In the genomic region with DNA sequence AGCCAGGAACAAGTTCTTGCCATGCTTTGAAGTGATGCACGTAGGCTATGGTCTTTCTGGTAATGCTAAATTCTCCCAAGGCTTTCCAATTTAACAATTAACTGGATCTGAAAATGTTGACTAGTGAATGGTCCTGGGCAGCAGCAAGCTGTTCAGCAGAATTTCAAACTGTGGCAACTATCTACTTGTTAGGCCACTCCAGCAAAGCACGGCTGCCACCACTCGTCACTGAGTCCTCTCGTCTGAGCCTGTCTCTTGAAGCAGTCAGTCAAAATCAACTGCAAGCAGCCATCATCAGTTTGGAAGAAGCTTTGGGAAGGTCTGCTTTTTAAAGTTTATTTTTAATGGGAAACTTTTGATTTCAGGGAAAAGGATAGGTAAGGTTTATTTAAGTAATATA, we compare ENCODE assay signal across 1 cellular context.
TF ChIP-seq lines count a peak whose summit lies in the region.

No MANE protein-coding gene starts in this region.

TF ChIP-seq in GM12878, 131 proteins besides CTCF, POLR2A, EP300 and RAD21:
- TF ChIP-seq, protein P1, sequence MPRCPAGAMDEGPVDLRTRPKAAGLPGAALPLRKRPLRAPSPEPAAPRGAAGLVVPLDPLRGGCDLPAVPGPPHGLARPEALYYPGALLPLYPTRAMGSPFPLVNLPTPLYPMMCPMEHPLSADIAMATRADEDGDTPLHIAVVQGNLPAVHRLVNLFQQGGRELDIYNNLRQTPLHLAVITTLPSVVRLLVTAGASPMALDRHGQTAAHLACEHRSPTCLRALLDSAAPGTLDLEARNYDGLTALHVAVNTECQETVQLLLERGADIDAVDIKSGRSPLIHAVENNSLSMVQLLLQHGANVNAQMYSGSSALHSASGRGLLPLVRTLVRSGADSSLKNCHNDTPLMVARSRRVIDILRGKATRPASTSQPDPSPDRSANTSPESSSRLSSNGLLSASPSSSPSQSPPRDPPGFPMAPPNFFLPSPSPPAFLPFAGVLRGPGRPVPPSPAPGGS (IDR thresholded peaks at IDR 0.05; ENCODE audit: borderline replicate concordance, insufficient read depth, low read depth, low read length, poor library complexity, severe bottlenecking): no peak
